In the genomic region with DNA sequence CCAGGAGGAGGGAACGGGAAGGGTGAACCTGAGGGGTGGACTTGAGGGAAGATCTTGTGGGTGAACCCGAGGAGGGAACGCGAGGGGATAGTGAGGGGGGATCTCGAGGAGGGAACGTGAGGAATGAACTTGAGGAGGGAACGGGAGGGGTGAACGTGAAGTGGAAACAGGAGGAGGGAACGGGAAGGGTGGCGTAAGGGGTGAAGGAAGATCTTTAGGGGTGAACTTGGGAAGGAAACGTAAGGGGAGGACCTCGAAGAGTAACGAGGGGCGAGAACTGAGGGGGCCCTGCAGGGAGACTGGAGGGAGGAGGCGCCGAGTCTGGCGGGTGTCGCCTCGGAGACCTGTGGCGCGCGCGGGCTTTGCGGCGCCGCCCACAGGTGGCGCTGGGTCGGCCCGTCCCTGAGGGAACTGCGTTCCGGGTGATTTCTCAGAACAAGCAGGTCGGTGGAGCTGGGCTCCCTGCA, we compare ENCODE assay signal across 8 cellular contexts. TPM values are rescaled to one million over a fixed set of nuclear protein-coding genes. Genes with fewer than 3 reads are reported as not detected.
DNase-seq lines count a peak whose midpoint lies in the region; ATAC-seq and TF ChIP-seq lines count a peak whose summit lies in the region.

No MANE protein-coding gene starts in this region.

- CTCF ChIA-PET in activated CD4-positive, alpha-beta T cell treated with anti-CD3 and anti-CD28 coated beads, Interleukin-2, amount 10 ng/mL, durations not matched to agents 7 days and 5 days (lab: Charles Lee): no interaction called here
- CTCF ChIA-PET in OCI-LY7 (lab: Charles Lee; ENCODE audit: unreplicated experiment): no interaction called here

- H3K27ac ChIP-seq in OCI-LY7 (ENCODE audit: low read depth, low read length, poor library complexity, severe bottlenecking): no peak overlapping the region

- intact Hi-C loops in OCI-LY7 (cut with micrococcal nuclease; ENCODE audit: unreplicated experiment): no loop called here

- peak overlapping the region; percentile 25 for H3K4me3 Mint-ChIP-seq in activated CD4-positive, alpha-beta T cell treated with anti-CD3 and anti-CD28 coated beads, Interleukin-2, amount 10 ng/mL, durations not matched to agents 7 days and 5 days
- H3K4me3 Mint-ChIP-seq in central memory CD8-positive, alpha-beta T cell: peak overlapping the region; percentile 19
- H3K4me3 Mint-ChIP-seq in naive thymus-derived CD8-positive, alpha-beta T cell: peak overlapping the region; percentile 53 to 90 (median 82)

- POLR2A ChIA-PET in activated CD4-positive, alpha-beta T cell treated with anti-CD3 and anti-CD28 coated beads, Interleukin-2, amount 10 ng/mL, durations not matched to agents 7 days and 5 days (lab: Charles Lee): interaction anchor here (0.6 kb wide), 2 partner anchors 154 to 1035 kb away, joined by 6 read pairs; no protein-coding TSS in a partner anchor
- POLR2A ChIA-PET in naive thymus-derived CD8-positive, alpha-beta T cell (lab: Charles Lee): no interaction called here
- POLR2A ChIA-PET in OCI-LY7 (lab: Charles Lee): no interaction called here

- H3K36me3 ChIP-seq in OCI-LY7 (ENCODE audit: insufficient read depth, low read length): no peaks in the 10 kb centered on the region

- H3K27ac Mint-ChIP-seq in activated CD4-positive, alpha-beta T cell treated with anti-CD3 and anti-CD28 coated beads, Interleukin-2, amount 10 ng/mL, durations not matched to agents 7 days and 5 days: no peak overlapping the region
- no peak overlapping the region for H3K27ac Mint-ChIP-seq in central memory CD8-positive, alpha-beta T cell (ENCODE audit: low read depth)
- H3K27ac Mint-ChIP-seq in naive thymus-derived CD8-positive, alpha-beta T cell: no peak overlapping the region

- H3K9me3 Mint-ChIP-seq in activated CD4-positive, alpha-beta T cell treated with anti-CD3 and anti-CD28 coated beads, Interleukin-2, amount 10 ng/mL, durations not matched to agents 7 days and 5 days: no peaks in the 10 kb centered on the region
- no peaks in the 10 kb centered on the region for H3K9me3 Mint-ChIP-seq in central memory CD8-positive, alpha-beta T cell
- peaks cover 0 to 2% (median 0%) of the 10 kb centered on the region in 9 donors for H3K9me3 Mint-ChIP-seq in naive thymus-derived CD8-positive, alpha-beta T cell

- no peaks in the 10 kb centered on the region for H3K36me3 Mint-ChIP-seq in activated CD4-positive, alpha-beta T cell treated with anti-CD3 and anti-CD28 coated beads, Interleukin-2, amount 10 ng/mL, durations not matched to agents 7 days and 5 days (ENCODE audit: low read depth)
- H3K36me3 Mint-ChIP-seq in central memory CD8-positive, alpha-beta T cell (ENCODE audit: insufficient read depth): no peaks in the 10 kb centered on the region
- H3K36me3 Mint-ChIP-seq in naive thymus-derived CD8-positive, alpha-beta T cell: peaks cover 0 to 3% (median 0%) of the 10 kb centered on the region in 3 donors

- no peaks in the 10 kb centered on the region for H3K4me1 ChIP-seq in OCI-LY7 (ENCODE audit: insufficient read depth, low read length, poor library complexity, severe bottlenecking)

- no peaks in the 10 kb centered on the region for H4K20me1 ChIP-seq in OCI-LY7 (ENCODE audit: insufficient read depth, low read length)

- no peaks in the 10 kb centered on the region for H3K9me3 ChIP-seq in OCI-LY7 (ENCODE audit: low read length)

- BruUV-seq in OCI-LY7 (replicated peaks; lab: Mats Ljungman, UMichigan): no TSS peak

- no peak for TF ChIP-seq CTCF in OCI-LY7 (conservative IDR thresholded peaks at IDR 0.05; ENCODE audit: low read length)

- H3K27me3 Mint-ChIP-seq in activated CD4-positive, alpha-beta T cell treated with anti-CD3 and anti-CD28 coated beads, Interleukin-2, amount 10 ng/mL, durations not matched to agents 7 days and 5 days: peaks cover 50% of the 10 kb centered on the region
- H3K27me3 Mint-ChIP-seq in central memory CD8-positive, alpha-beta T cell: peaks cover 42% of the 10 kb centered on the region
- peaks cover 25 to 54% (median 34%) of the 10 kb centered on the region in 5 donors for H3K27me3 Mint-ChIP-seq in naive thymus-derived CD8-positive, alpha-beta T cell

- no peaks in the 10 kb centered on the region for H3K9me2 ChIP-seq in OCI-LY7 (ENCODE audit: insufficient read depth, low read length)

- H2AFZ ChIP-seq in OCI-LY7 (ENCODE audit: low read length): no peak overlapping the region

- peaks cover 4% of the 10 kb centered on the region for H3K4me1 Mint-ChIP-seq in activated CD4-positive, alpha-beta T cell treated with anti-CD3 and anti-CD28 coated beads, Interleukin-2, amount 10 ng/mL, durations not matched to agents 7 days and 5 days
- no peaks in the 10 kb centered on the region for H3K4me1 Mint-ChIP-seq in central memory CD8-positive, alpha-beta T cell
- peaks cover 5 to 14% (median 8%) of the 10 kb centered on the region in 4 donors for H3K4me1 Mint-ChIP-seq in naive thymus-derived CD8-positive, alpha-beta T cell

- DNase-seq in activated CD4-positive, alpha-beta T cell treated with anti-CD3 and anti-CD28 coated beads, Interleukin-2, amount 10 ng/mL, durations not matched to agents 7 days and 5 days: no peak
- DNase-seq in activated CD4-positive, alpha-beta T cell treated with anti-CD3 and anti-CD28 coated beads for 1 hour: no peak
- DNase-seq in KBM-7 (peak; percentile 3), OCI-LY7 (ENCODE audit: low spot score) (no peak), cortex of kidney (lab: John Stamatoyannopoulos, UW) (no peak)
- DNase-seq in central memory CD8-positive, alpha-beta T cell (ENCODE audit: low spot score in 2 of 2): no peak
- DNase-seq in naive thymus-derived CD8-positive, alpha-beta T cell: peak in 2 of 10 donors; percentile 1 to 6

- H3K4me2 ChIP-seq in OCI-LY7 (ENCODE audit: low read length): no peak overlapping the region

- no peaks in the 10 kb centered on the region for H3K79me2 ChIP-seq in OCI-LY7 (ENCODE audit: insufficient read depth, low read depth, low read length)

- no peak overlapping the region for H3K4me3 ChIP-seq in OCI-LY7 (ENCODE audit: low read depth, low read length, poor library complexity, severe bottlenecking)

- in situ Hi-C loops in KBM-7 (cut with MboI; ENCODE audit: low pct_unique_long_range_greater_than_20kb, low sequenced_read_pairs): no loop called here

- no peak for ATAC-seq in central memory CD8-positive, alpha-beta T cell (replicated peaks; ENCODE audit: extremely low read depth, poor library complexity, severe bottlenecking)
- peak in 1 of 2 donors; percentile 58 for ATAC-seq in naive thymus-derived CD8-positive, alpha-beta T cell
- ATAC-seq in GM21528 (IDR thresholded peaks at IDR 0.05; ENCODE audit: low FRiP score, unreplicated experiment): no peak

RNA-seq across cellular contexts. Expression of a gene that starts 0.7 kb away (rescaled TPM):
- not detected for total RNA-seq in activated CD4-positive, alpha-beta T cell treated with anti-CD3 and anti-CD28 coated beads, Interleukin-2, amount 10 ng/mL, durations not matched to agents 7 days and 5 days
- not detected for total RNA-seq in naive thymus-derived CD8-positive, alpha-beta T cell
- polyA plus RNA-seq in naive thymus-derived CD8-positive, alpha-beta T cell: not detected
- not detected in 2 replicates for total RNA-seq in OCI-LY7 (2014; rRNA removed; shearing (Covaris generic))
- total RNA-seq in OCI-LY7 (2022): not detected in 2 replicates

Comparison
In these comparisons a context has a peak if more than half of its experiments do, and no peak if none do; other contexts are left out.
1. H3K4me3 Mint-ChIP-seq: peak in every context shown above with its lines; median percentile 82 in naive thymus-derived CD8-positive, alpha-beta T cell; 25 in activated CD4-positive, alpha-beta T cell treated with anti-CD3 and anti-CD28 coated beads, Interleukin-2, amount 10 ng/mL, durations not matched to agents 7 days and 5 days; 19 in central memory CD8-positive, alpha-beta T cell.